In genomic region chr4:131976133-131977002, GRCh38 we compare ENCODE assay signal across 8 cellular contexts.
A peak's percentile ranks its signal among the peaks of the same experiment; 100 is the strongest.
DNase-seq lines count a peak whose midpoint lies in the region; ATAC-seq, FAIRE-seq and TF ChIP-seq lines count a peak whose summit lies in the region.
"Not testable (repeated sequence)": the region's sequence is repeated elsewhere in the genome, so short reads cannot be mapped to it uniquely, and the experiment has no call there.

No MANE protein-coding gene starts in this region.

- POLR2A ChIA-PET in endothelial cell of umbilical vein (lab: Charles Lee) = not testable (repeated sequence)

- H3K9me3 Mint-ChIP-seq in activated CD8-positive, alpha-beta memory T cell treated with anti-CD3 and anti-CD28 coated beads, Interleukin-2, amount 10 ng/mL, durations not matched to agents 7 days and 5 days (ENCODE audit: low read depth) = not testable (repeated sequence)

- not testable (repeated sequence) for H4K20me1 ChIP-seq in endothelial cell of umbilical vein (replicated peaks; ENCODE audit: control insufficient read depth, extremely low read depth, insufficient read depth, low read length)

- H3K4me3 Mint-ChIP-seq in activated CD8-positive, alpha-beta memory T cell treated with anti-CD3 and anti-CD28 coated beads, Interleukin-2, amount 10 ng/mL, durations not matched to agents 7 days and 5 days = peak overlapping the region; percentile 61

- not testable (repeated sequence) for H3K9ac ChIP-seq in endothelial cell of umbilical vein (replicated peaks; ENCODE audit: extremely low read depth, insufficient read depth, low read length); kidney (ENCODE audit: low read length in 2 of 2)

- CTCF ChIA-PET in activated CD8-positive, alpha-beta memory T cell treated with anti-CD3 and anti-CD28 coated beads, Interleukin-2, amount 10 ng/mL, durations not matched to agents 7 days and 5 days (lab: Charles Lee); endothelial cell of umbilical vein (lab: Charles Lee): not testable (repeated sequence)

- H3K27me3 Mint-ChIP-seq in activated CD8-positive, alpha-beta memory T cell treated with anti-CD3 and anti-CD28 coated beads, Interleukin-2, amount 10 ng/mL, durations not matched to agents 7 days and 5 days = not testable (repeated sequence)

- H3K4me1 Mint-ChIP-seq in activated CD8-positive, alpha-beta memory T cell treated with anti-CD3 and anti-CD28 coated beads, Interleukin-2, amount 10 ng/mL, durations not matched to agents 7 days and 5 days = not testable (repeated sequence)

- intact Hi-C loops in endothelial cell of umbilical vein (cut with micrococcal nuclease); kidney (cut with DNase I); psoas muscle (cut with DNase I); tibial artery (cut with DNase I; ENCODE audit: low total_unique reads): not testable (repeated sequence)

- not testable (repeated sequence) for H3K27ac ChIP-seq in endothelial cell of umbilical vein (ENCODE audit: insufficient read depth, low read depth, low read length); kidney (ENCODE audit: low read depth in 2 of 2, low read length in 2 of 2); psoas muscle; tibial artery

- in situ Hi-C loops in astrocyte of the cerebellum (cut with HindIII; ENCODE audit: low sequenced_read_pairs) = not testable (repeated sequence)

- not testable (repeated sequence) for H3K27me3 ChIP-seq in endothelial cell of umbilical vein (ENCODE audit: control insufficient read depth in 2 of 2, insufficient read depth in 2 of 2, low read length in 2 of 2); psoas muscle (ENCODE audit: insufficient read depth in 3 of 3, low read length in 2 of 3); tibial artery

- H3K36me3 Mint-ChIP-seq in activated CD8-positive, alpha-beta memory T cell treated with anti-CD3 and anti-CD28 coated beads, Interleukin-2, amount 10 ng/mL, durations not matched to agents 7 days and 5 days = not testable (repeated sequence)

- TF ChIP-seq POLR2A in endothelial cell of umbilical vein (IDR thresholded peaks at IDR 0.05; ENCODE audit: low read depth, low read length) = not testable (repeated sequence)

- dilution Hi-C loops in endothelial cell of umbilical vein (cut with MboI; ENCODE audit: extremely low pct_ligation_motif_present, low sequenced_read_pairs) = not testable (repeated sequence)

- H3K36me3 ChIP-seq in endothelial cell of umbilical vein (ENCODE audit: control insufficient read depth in 2 of 2, extremely low read depth in 1 of 2, insufficient read depth in 2 of 2, low read length in 2 of 2); kidney (ENCODE audit: control insufficient read depth in 1 of 2, insufficient read depth in 2 of 2, low read length in 2 of 2); psoas muscle (ENCODE audit: insufficient read depth in 1 of 2, low read depth in 1 of 2); tibial artery: not testable (repeated sequence)

- H3K4me3 ChIP-seq in astrocyte of the cerebellum (ENCODE audit: low read depth, low read length) (peak overlapping the region; percentile 32), endothelial cell of umbilical vein (replicated peaks in 1 of 3; ENCODE audit: insufficient read depth in 1 of 3, low read depth in 1 of 3, low read length in 3 of 3) (peak overlapping the region in 2 of 3 experiments; percentile 36 to 50), psoas muscle (peak overlapping the region; percentile 38), tibial artery (peak overlapping the region; percentile 24 to 45)
- not testable (repeated sequence) for H3K4me3 ChIP-seq in kidney (ENCODE audit: low read length in 2 of 2)

- BruUV-seq in endothelial cell of umbilical vein (replicated peaks; lab: Mats Ljungman, UMichigan) = not testable (repeated sequence)

- not testable (repeated sequence) for H3K4me1 ChIP-seq in endothelial cell of umbilical vein (ENCODE audit: control insufficient read depth, extremely low read depth, insufficient read depth, low read length); kidney (ENCODE audit: control insufficient read depth in 1 of 2, insufficient read depth in 1 of 2, low read depth in 1 of 2, low read length in 2 of 2); psoas muscle; tibial artery

- 80 to 93% (median 91%) methylated on average over 65 to 71 of the region's 71 CpGs for WGBS in psoas muscle, 3 donors

- H3K79me2 ChIP-seq in endothelial cell of umbilical vein (ENCODE audit: control insufficient read depth, insufficient read depth, low read length) = not testable (repeated sequence)

- FAIRE-seq in endothelial cell of umbilical vein (lab: Jason Lieb, UNC); kidney (lab: Jason Lieb, UNC): not testable (repeated sequence)

- not testable (repeated sequence) for H3K9me3 ChIP-seq in endothelial cell of umbilical vein (replicated peaks; ENCODE audit: control insufficient read depth, insufficient read depth, low read length); kidney (ENCODE audit: control insufficient read depth in 1 of 2, low read length in 2 of 2); psoas muscle
- H3K9me3 ChIP-seq in tibial artery = peaks cover 0 to 11% (median 0%) of the 10 kb centered on the region in 3 donors

- DNase-seq in ELF-1 (ENCODE audit: low read depth, low spot score) (peak; percentile 85), NCI-H2227 treated with DMSO at 0.1 percent for 48 hours (lab: John Stamatoyannopoulos, UW) (peak; percentile 55), kidney (peak; percentile 63), psoas muscle (peak in 1 of 2 donors; percentile 52)
- not testable (repeated sequence) for DNase-seq in activated CD8-positive, alpha-beta memory T cell treated with anti-CD3 and anti-CD28 coated beads, Interleukin-2, amount 10 ng/mL, durations not matched to agents 7 days and 5 days; astrocyte of the cerebellum (ENCODE audit: low read depth); endothelial cell of umbilical vein (ENCODE audit: low read depth, low spot score); tibial artery

- not testable (repeated sequence) for H3K4me2 ChIP-seq in endothelial cell of umbilical vein (ENCODE audit: insufficient read depth, low read length)

- H2AFZ ChIP-seq in endothelial cell of umbilical vein (ENCODE audit: low read depth, low read length) = not testable (repeated sequence)

- not testable (repeated sequence) for TF ChIP-seq CTCF in astrocyte of the cerebellum (IDR thresholded peaks at IDR 0.05; ENCODE audit: low read depth, low read length, missing control alignments); endothelial cell of umbilical vein (IDR thresholded peaks at IDR 0.05; ENCODE audit: extremely low read depth in 1 of 2, insufficient read depth in 1 of 2, low read depth in 1 of 2, low read length in 2 of 2); kidney (IDR thresholded peaks at IDR 0.05; ENCODE audit: borderline replicate concordance, extremely low read depth, insufficient read depth); psoas muscle (IDR thresholded peaks at IDR 0.05); tibial artery (IDR thresholded peaks at IDR 0.05)

- not testable (repeated sequence) for H3K27ac Mint-ChIP-seq in activated CD8-positive, alpha-beta memory T cell treated with anti-CD3 and anti-CD28 coated beads, Interleukin-2, amount 10 ng/mL, durations not matched to agents 7 days and 5 days

- ATAC-seq in activated CD8-positive, alpha-beta memory T cell treated with anti-CD3 and anti-CD28 coated beads, Interleukin-2, amount 10 ng/mL, durations not matched to agents 7 days and 5 days; psoas muscle: not testable (repeated sequence)

- not testable (repeated sequence) for H3K9me1 ChIP-seq in endothelial cell of umbilical vein (replicated peaks; ENCODE audit: control insufficient read depth, extremely low read depth, insufficient read depth, low read length)
